ENCODE assay signal across 1 cellular context in genomic region chr3:23945653-23945902, GRCh38.
TF ChIP-seq lines count a peak whose summit lies in the region.

No MANE protein-coding gene starts in this region.

TF ChIP-seq in K562, 482 proteins besides CTCF, POLR2A, EP300 and RAD21 (continued from another document):
- TF ChIP-seq POLR2G (IDR thresholded peaks at IDR 0.05; ENCODE audit: low read depth, low read length) (peak; percentile 58), ZBTB7A (IDR thresholded peaks at IDR 0.05; ENCODE audit: borderline replicate concordance, control insufficient read depth, low read depth, low read length) (peak; percentile 3; the same call in 1 of the 2 replicates), ZNF778 (CRISPR knock-in tag; IDR thresholded peaks at IDR 0.05) (no peak), FUS (optimal IDR thresholded peaks at IDR 0.05; ENCODE audit: low read depth, low read length) (no peak), PCBP1 (IDR thresholded peaks at IDR 0.05; ENCODE audit: low read depth, low read length, poor library complexity, severe bottlenecking) (peak; percentile 84), SETDB1 (IDR thresholded peaks at IDR 0.05; ENCODE audit: low read length) (no peak), TCFL5 (CRISPR knock-in tag; conservative IDR thresholded peaks at IDR 0.05) (no peak)
